3 cellular contexts compared by ENCODE assay signal in genomic region chr6:136635615-136636014, GRCh38.
"Had no signal": no experiment of that assay in that cellular context is flagged by ENCODE, and none has a peak within 500 bp of the region (broad histone marks: within the 10 kb centered on the region; RNA-seq: fewer than 3 reads in every experiment).

No MANE protein-coding gene starts in this region.

- DNase-seq: GDM1, GF-D8 had no signal

- H3K4me3 ChIP-seq: GM12878 had no signal

- ATAC-seq: GM12878 had no signal
